In genomic region chr15:58440922-58441321, GRCh38 we compare ENCODE assay signal across 1 cellular context.
A peak's percentile ranks its signal among the peaks of the same experiment; 100 is the strongest.
TF ChIP-seq lines count a peak whose summit lies in the region.

No MANE protein-coding gene starts in this region.

TF ChIP-seq in H1, 55 proteins besides CTCF, POLR2A, EP300 and RAD21:
- no peak for TF ChIP-seq KDM5A (IDR thresholded peaks at IDR 0.05; ENCODE audit: low read length)
- TF ChIP-seq SIX5 (IDR thresholded peaks at IDR 0.05; ENCODE audit: low read depth, low read length), result no peak
- no peak for TF ChIP-seq TAF1 (IDR thresholded peaks at IDR 0.05; ENCODE audit: low read depth, low read length)
- TF ChIP-seq TCF12 (IDR thresholded peaks at IDR 0.05; ENCODE audit: low read depth, low read length), result 0 out of 2 replicates have a peak, but pooled peaks have one; percentile 31
